13 cellular contexts compared by ENCODE assay signal in genomic region chr5:76472338-76473336, GRCh38.
DNase-seq lines count a peak whose midpoint lies in the region; ATAC-seq, FAIRE-seq and TF ChIP-seq lines count a peak whose summit lies in the region.
"Had no signal": no experiment of that assay in that cellular context is flagged by ENCODE, and none has a peak within 500 bp of the region (broad histone marks: within the 10 kb centered on the region; RNA-seq: fewer than 3 reads in every experiment).

No MANE protein-coding gene starts in this region.

- peak overlapping the region; percentile 26 for H3K9ac ChIP-seq in Loucy (ENCODE audit: low read depth, low read length, poor library complexity, severe bottlenecking)
- H3K9ac ChIP-seq in H1 (replicated peaks in 1 of 4; ENCODE audit: extremely low read depth in 1 of 4, low read depth in 3 of 4, low read length in 3 of 4) = no peak overlapping the region

- no peak overlapping the region for H4K5ac ChIP-seq in H1 (ENCODE audit: insufficient read length, low read depth, low read length)

- CTCF ChIA-PET in activated CD4-positive, alpha-beta memory T cell treated with anti-CD3 and anti-CD28 coated beads, Interleukin-2, amount 10 ng/mL, durations not matched to agents 7 days and 5 days (lab: Charles Lee) = interaction anchor here (0.6 to 2.6 kb wide), 4 partner anchors 11 to 71 kb away, joined by 4 to 14 read pairs (median 8); partner anchors contain the start of gene IQGAP2
- CTCF ChIA-PET in H1 (lab: Charles Lee; ENCODE audit: partially characterized antibody) = interaction anchor here (0.8 to 11.0 kb wide), 4 partner anchors 10 to 67 kb away, joined by 3 to 69 read pairs (median 4); no protein-coding TSS in a partner anchor

- peak overlapping the region; percentile 52 for H3K4me3 ChIP-seq in Loucy (ENCODE audit: low read length, poor library complexity, severe bottlenecking)
- H3K4me3 ChIP-seq in H1 (ENCODE audit: extremely low read depth in 1 of 4, insufficient read depth in 2 of 4, low read depth in 3 of 4, low read length in 4 of 4) = no peak overlapping the region
- H3K4me3 ChIP-seq: pancreas, testis had no signal

- no peak overlapping the region for H2BK20ac ChIP-seq in H1 (ENCODE audit: low read length)

- H2BK120ac ChIP-seq in H1 (replicated peaks; ENCODE audit: low read depth, low read length) = no peak overlapping the region

- peak overlapping the region; percentile 77 for H3K4me2 ChIP-seq in Loucy (ENCODE audit: low read depth, low read length, poor library complexity, severe bottlenecking)
- H3K4me2 ChIP-seq in H1 (ENCODE audit: insufficient read depth in 1 of 2, low read depth in 2 of 2, low read length in 2 of 2) = no peak overlapping the region

- POLR2A ChIA-PET in activated CD4-positive, alpha-beta memory T cell treated with anti-CD3 and anti-CD28 coated beads, Interleukin-2, amount 10 ng/mL, durations not matched to agents 7 days and 5 days (lab: Charles Lee) = interaction anchor here (0.8 to 4.1 kb wide), 7 partner anchors 12 to 155 kb away, joined by 3 to 42 read pairs (median 4); partner anchors contain the start of gene IQGAP2
- POLR2A ChIA-PET in H1 (lab: Charles Lee; ENCODE audit: partially characterized antibody) = no interaction called here

- H3K79me1 ChIP-seq in H1 (ENCODE audit: low read depth, low read length) = peaks cover 8% of the 10 kb centered on the region; the same call in 1 of the 2 replicates

- H3K27ac ChIP-seq in H1 (ENCODE audit: low read depth, low read length) = no peak overlapping the region
- H3K27ac ChIP-seq: pancreas, testis had no signal

- no peak for ATAC-seq in HG03045 (IDR thresholded peaks at IDR 0.05; ENCODE audit: unreplicated experiment)
- no peak for ATAC-seq in HG03175 (IDR thresholded peaks at IDR 0.05; ENCODE audit: unreplicated experiment)
- ATAC-seq: pancreas had no signal

- peaks cover 7% of the 10 kb centered on the region; the same call in 1 of the 2 replicates for H3F3A ChIP-seq in Loucy (ENCODE audit: low read depth)

- no peak overlapping the region; the same call in 1 of the 2 replicates for H4K8ac ChIP-seq in H1 (ENCODE audit: extremely low read depth, insufficient read depth, low read length)

- TF ChIP-seq POLR2A in H1 (IDR thresholded peaks at IDR 0.05; ENCODE audit: control extremely low read depth in 1 of 2, low read depth in 2 of 2, low read length in 2 of 2) = no peak

- H3K9me3 Mint-ChIP-seq in activated CD4-positive, alpha-beta memory T cell treated with anti-CD3 and anti-CD28 coated beads, Interleukin-2, amount 10 ng/mL, durations not matched to agents 7 days and 5 days = no peaks in the 10 kb centered on the region

- no peaks in the 10 kb centered on the region for H3K23me2 ChIP-seq in H1 (ENCODE audit: low read depth, low read length)

- H3K9me3 ChIP-seq in Loucy (ENCODE audit: insufficient read depth, low read depth, low read length) = no peaks in the 10 kb centered on the region
- peaks cover 3% of the 10 kb centered on the region in 2 experiments; a peak in 2 of 4 replicates for H3K9me3 ChIP-seq in H1 (ENCODE audit: insufficient read depth in 2 of 2, low read depth in 1 of 2, low read length in 1 of 2)
- H3K9me3 ChIP-seq: pancreas, testis had no signal

- peak overlapping the region; percentile 76 for H3K27ac Mint-ChIP-seq in activated CD4-positive, alpha-beta memory T cell treated with anti-CD3 and anti-CD28 coated beads, Interleukin-2, amount 10 ng/mL, durations not matched to agents 7 days and 5 days

- no peak overlapping the region for H3K14ac ChIP-seq in H1 (ENCODE audit: insufficient read length)

- H3K36me3 ChIP-seq in Loucy (ENCODE audit: insufficient read depth, low read length) (no peaks in the 10 kb centered on the region), H1 (ENCODE audit: control insufficient read depth in 2 of 4, insufficient read depth in 4 of 4, low read length in 3 of 4) (no peaks in the 10 kb centered on the region)
- H3K36me3 ChIP-seq: pancreas had no signal

- no peaks in the 10 kb centered on the region for H3K27me3 ChIP-seq in Loucy (ENCODE audit: insufficient read depth, low read length, poor library complexity, severe bottlenecking)
- H3K27me3 ChIP-seq in H1 (replicated peaks in 1 of 4; ENCODE audit: control insufficient read depth in 3 of 4, extremely low read depth in 1 of 4, insufficient read depth in 3 of 4, low read length in 3 of 4) = no peaks in the 10 kb centered on the region
- H3K27me3 ChIP-seq: pancreas, testis had no signal

- no peak overlapping the region for H3K23ac ChIP-seq in H1 (ENCODE audit: insufficient read length)

- H3K4me3 Mint-ChIP-seq in activated CD4-positive, alpha-beta memory T cell treated with anti-CD3 and anti-CD28 coated beads, Interleukin-2, amount 10 ng/mL, durations not matched to agents 7 days and 5 days = no peak overlapping the region

- peaks cover 81% of the 10 kb centered on the region for H3K4me1 Mint-ChIP-seq in activated CD4-positive, alpha-beta memory T cell treated with anti-CD3 and anti-CD28 coated beads, Interleukin-2, amount 10 ng/mL, durations not matched to agents 7 days and 5 days

- no peak overlapping the region for H3K18ac ChIP-seq in H1 (ENCODE audit: extremely low read depth, low read length)

- H3K36me3 Mint-ChIP-seq in activated CD4-positive, alpha-beta memory T cell treated with anti-CD3 and anti-CD28 coated beads, Interleukin-2, amount 10 ng/mL, durations not matched to agents 7 days and 5 days (ENCODE audit: low read depth) = peaks cover 69% of the 10 kb centered on the region

- H2BK12ac ChIP-seq in H1 (ENCODE audit: low read depth, low read length) = no peak overlapping the region; the same call in 1 of the 2 replicates

- no peak overlapping the region for H3K56ac ChIP-seq in H1 (replicated peaks; ENCODE audit: insufficient read length, low read depth, low read length)

- H2BK5ac ChIP-seq in H1 (ENCODE audit: low read depth, low read length) = peak overlapping the region; percentile 32; the same call in 1 of the 2 replicates

- TF ChIP-seq RAD21 in H1 (IDR thresholded peaks at IDR 0.05 in 1 of 2, conservative IDR thresholded peaks at IDR 0.05 in 1 of 2; ENCODE audit: low read depth in 2 of 2, low read length in 2 of 2) = no peak

- no peaks in the 10 kb centered on the region for H3K9me2 ChIP-seq in Loucy (replicated peaks; ENCODE audit: low read depth, low read length)

- H2BK15ac ChIP-seq in H1 (ENCODE audit: low read length) = peak overlapping the region; percentile 96; the same call in 1 of the 2 replicates

- 92% methylated on average over 9 of the region's 9 CpGs; no CpG with 5 or more reads in 1 of the 2 experiments for WGBS in H1 (ENCODE audit: extremely low coverage in 1 of 2, insufficient coverage in 1 of 2, insufficient read length in 1 of 2, insufficient replicate concordance in 2 of 2, low coverage in 1 of 2, low lambda C conversion rate in 2 of 2, missing lambda C conversion rate in 1 of 2), 2 experiments

- peaks cover 83% of the 10 kb centered on the region for H3K79me2 ChIP-seq in Loucy (ENCODE audit: insufficient read depth, low read length)
- H3K79me2 ChIP-seq in H1 (ENCODE audit: control insufficient read depth in 1 of 2, insufficient read depth in 2 of 2, low read length in 2 of 2) = peaks cover 0 to 8% of the 10 kb centered on the region in 2 experiments; a peak in 2 of 4 replicates

- no peak for FAIRE-seq in H1 (lab: Jason Lieb, UNC)
- FAIRE-seq: GM19239 had no signal

- H4K20me1 ChIP-seq in Loucy (ENCODE audit: insufficient read depth, low read length, poor library complexity, severe bottlenecking) (no peaks in the 10 kb centered on the region), H1 (replicated peaks in 1 of 2; ENCODE audit: control insufficient read depth in 1 of 2, insufficient read depth in 2 of 2, low read length in 2 of 2) (no peaks in the 10 kb centered on the region)

- TF ChIP-seq CTCF in Loucy (conservative IDR thresholded peaks at IDR 0.05; ENCODE audit: low read length) (no peak), H1 (IDR thresholded peaks at IDR 0.05; ENCODE audit: control extremely low read depth in 1 of 3, insufficient read depth in 1 of 3, low read depth in 1 of 3, low read length in 3 of 3) (no peak)

- H3K27me3 Mint-ChIP-seq in activated CD4-positive, alpha-beta memory T cell treated with anti-CD3 and anti-CD28 coated beads, Interleukin-2, amount 10 ng/mL, durations not matched to agents 7 days and 5 days = no peaks in the 10 kb centered on the region

- peaks cover 65% of the 10 kb centered on the region for H3K4me1 ChIP-seq in Loucy (ENCODE audit: insufficient read depth, low read length, poor library complexity, severe bottlenecking)
- H3K4me1 ChIP-seq in H1 (replicated peaks in 1 of 4; ENCODE audit: control insufficient read depth in 3 of 4, insufficient read depth in 4 of 4, low read length in 3 of 4) = peaks cover 0 to 15% (median 9%) of the 10 kb centered on the region in 4 experiments
- H3K4me1 ChIP-seq: testis had no signal

- H3K4ac ChIP-seq in H1 (replicated peaks; ENCODE audit: insufficient read length, low read depth, low read length) = no peak overlapping the region

- no peak overlapping the region for H2AK5ac ChIP-seq in H1 (ENCODE audit: low read depth, low read length)

- H2AFZ ChIP-seq in Loucy (ENCODE audit: low read length) (no peak overlapping the region), H1 (ENCODE audit: low read length) (no peak overlapping the region)

- DNase-seq in activated CD4-positive, alpha-beta memory T cell treated with anti-CD3 and anti-CD28 coated beads, Interleukin-2, amount 10 ng/mL, durations not matched to agents 7 days and 5 days = no peak
- no peak for DNase-seq in H1 (ENCODE audit: low read depth in 1 of 2, low spot score in 2 of 2)
- peak; percentile 51 for DNase-seq in stimulated activated CD4-positive, alpha-beta T cell treated with anti-CD3 and anti-CD28 coated beads, Interleukin-4, amount 100 ng/mL, for 24 hours
- DNase-seq in amniotic stem cell (lab: John Stamatoyannopoulos, UW) = no peak
- DNase-seq: activated CD4-positive, CD25-positive, alpha-beta regulatory T cell treated with anti-CD3 and anti-CD28 coated beads, Interleukin-2, amount 50 U/mL, for 72 hours; NCI-H146; NCI-H69; pancreas; testis had no signal

- TF ChIP-seq EP300 in H1 (IDR thresholded peaks at IDR 0.05; ENCODE audit: borderline replicate concordance in 1 of 2, low read depth in 2 of 2, low read length in 2 of 2) = no peak

- H4K91ac ChIP-seq in H1 (replicated peaks; ENCODE audit: insufficient read length, low read length) = no peak overlapping the region

TF ChIP-seq in H1, 55 proteins besides CTCF, POLR2A, EP300 and RAD21:
- TF ChIP-seq SAP30 (IDR thresholded peaks at IDR 0.05; ENCODE audit: insufficient read depth, insufficient replicate concordance, low read length) = no peak
- peak; percentile 36; the same call in 1 of the 2 replicates for TF ChIP-seq KDM1A (IDR thresholded peaks at IDR 0.05; ENCODE audit: borderline replicate concordance, low read length)
TF ChIP-seq in H1: peak in this region for 1.
